ENCODE assay signal across 8 cellular contexts in the genomic region with DNA sequence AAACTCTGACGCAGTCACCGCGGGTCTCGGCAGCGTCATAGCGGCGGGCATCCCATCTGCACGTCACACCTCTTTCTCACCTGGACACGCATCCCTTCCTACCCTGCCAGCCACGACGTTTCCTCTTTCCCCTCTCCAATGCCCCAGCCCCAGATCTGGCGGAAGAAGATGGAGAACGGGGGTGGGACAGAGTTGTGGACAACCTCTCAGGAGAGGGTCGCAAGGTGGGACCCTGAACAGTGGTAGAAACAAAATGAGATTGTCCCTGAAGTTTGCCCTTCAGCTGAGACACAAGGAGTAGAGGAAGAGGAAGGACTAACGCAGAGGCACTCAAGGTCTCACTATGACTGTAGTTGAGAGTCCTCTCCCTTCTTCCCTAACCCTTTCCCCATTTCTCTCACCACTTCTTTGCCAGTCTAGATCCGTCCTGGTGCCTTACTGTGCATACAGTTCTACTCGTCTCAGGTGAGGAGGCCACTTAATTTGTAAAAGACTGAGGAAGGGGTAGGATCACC. TPM values are rescaled to one million over a fixed set of nuclear protein-coding genes. Genes with fewer than 3 reads are reported as not detected.
DNase-seq lines count a peak whose midpoint lies in the region; ATAC-seq and TF ChIP-seq lines count a peak whose summit lies in the region.

No MANE protein-coding gene starts in this region.

- H3K9ac ChIP-seq in NT2/D1 (ENCODE audit: insufficient read length, low read depth), result peak overlapping the region; percentile 95

- peaks cover 35% of the 10 kb centered on the region for H3K4me1 ChIP-seq in DOHH2 (ENCODE audit: control insufficient read depth, low read length)
- peaks cover 2% of the 10 kb centered on the region for H3K4me1 ChIP-seq in NT2/D1 (ENCODE audit: insufficient read depth, insufficient read length)
- H3K4me1 ChIP-seq in osteoblast (ENCODE audit: insufficient read depth, low read length), result peaks cover 34% of the 10 kb centered on the region

- H3K4me2 ChIP-seq in DOHH2 (ENCODE audit: low read length) (peak overlapping the region; percentile 99), osteoblast (ENCODE audit: insufficient read depth, low read length) (peak overlapping the region; percentile 100)

- DNase-seq in NT2/D1 (ENCODE audit: low read depth, low spot score) (no peak), endothelial cell (ENCODE audit: low spot score) (no peak), osteoblast (ENCODE audit: insufficient read length, low spot score, missing footprints) (peak; percentile 74)

- peaks cover 26% of the 10 kb centered on the region for H3K36me3 Mint-ChIP-seq in endothelial cell (ENCODE audit: low read depth, unreplicated experiment)

- peak overlapping the region; percentile 99 for H3K4me3 ChIP-seq in DOHH2 (ENCODE audit: low read length)
- H3K4me3 ChIP-seq in NT2/D1 (ENCODE audit: insufficient read length, low read depth), result peak overlapping the region; percentile 86
- peak overlapping the region; percentile 99 for H3K4me3 ChIP-seq in osteoblast (ENCODE audit: insufficient read depth, low read length)

- H3K9me3 ChIP-seq in DOHH2 (ENCODE audit: control insufficient read depth, insufficient read depth, low read length), result no peaks in the 10 kb centered on the region
- no peaks in the 10 kb centered on the region for H3K9me3 ChIP-seq in NT2/D1 (ENCODE audit: insufficient read depth, low read length)
- H3K9me3 ChIP-seq in osteoblast (ENCODE audit: low read depth, low read length), result no peaks in the 10 kb centered on the region

- H3F3A ChIP-seq in DOHH2 (ENCODE audit: control insufficient read depth, insufficient read depth), result peaks cover 6% of the 10 kb centered on the region

- peaks cover 29% of the 10 kb centered on the region for H3K4me1 Mint-ChIP-seq in endothelial cell (ENCODE audit: unreplicated experiment)

- TF ChIP-seq CTCF in DOHH2 (IDR thresholded peaks at IDR 0.05; ENCODE audit: low read depth, low read length, poor library complexity, severe bottlenecking), result no peak
- TF ChIP-seq CTCF in endothelial cell (IDR thresholded peaks at IDR 0.05; ENCODE audit: unreplicated experiment), result no peak
- no peak for TF ChIP-seq CTCF in osteoblast (IDR thresholded peaks at IDR 0.05; ENCODE audit: extremely low read depth, low read depth, low read length)

- ATAC-seq in GM21786 (IDR thresholded peaks at IDR 0.05; ENCODE audit: unreplicated experiment), result no peak
- no peak for ATAC-seq in activated CD4-positive, CD25-positive, alpha-beta regulatory T cell treated with anti-CD3 and anti-CD28 coated beads, Interleukin-2, amount 50 U/mL, for 24 hours
- no peak for ATAC-seq in GM19324 (IDR thresholded peaks at IDR 0.05; ENCODE audit: low FRiP score, unreplicated experiment)
- ATAC-seq in GM21367 (IDR thresholded peaks at IDR 0.05; ENCODE audit: unreplicated experiment), result no peak

- H3K79me2 ChIP-seq in DOHH2 (ENCODE audit: control insufficient read depth, low read length), result peaks cover 57% of the 10 kb centered on the region
- H3K79me2 ChIP-seq in osteoblast (ENCODE audit: insufficient read depth, low read length), result peaks cover 49% of the 10 kb centered on the region

- H3K9me2 ChIP-seq in DOHH2 (replicated peaks; ENCODE audit: control insufficient read depth, low read length), result no peaks in the 10 kb centered on the region

- peak overlapping the region; percentile 99 for H3K27ac Mint-ChIP-seq in endothelial cell (ENCODE audit: unreplicated experiment)

- no peaks in the 10 kb centered on the region for H3K9me3 Mint-ChIP-seq in endothelial cell (ENCODE audit: unreplicated experiment)

- H3K36me3 ChIP-seq in DOHH2 (ENCODE audit: control insufficient read depth, low read length) (peaks cover 64% of the 10 kb centered on the region), NT2/D1 (ENCODE audit: insufficient read depth, insufficient read length, low read length) (peaks cover 34% of the 10 kb centered on the region), osteoblast (ENCODE audit: insufficient read depth, low read length) (peaks cover 31% of the 10 kb centered on the region)

- H4K20me1 ChIP-seq in DOHH2 (ENCODE audit: control insufficient read depth, insufficient read depth, low read depth, low read length) (peaks cover 15% of the 10 kb centered on the region), osteoblast (ENCODE audit: insufficient read depth, low read length) (peaks cover 20% of the 10 kb centered on the region)

- H3K27me3 ChIP-seq in DOHH2 (ENCODE audit: control insufficient read depth, low read length), result no peaks in the 10 kb centered on the region
- H3K27me3 ChIP-seq in NT2/D1 (ENCODE audit: insufficient read depth, insufficient read length), result no peaks in the 10 kb centered on the region
- no peaks in the 10 kb centered on the region for H3K27me3 ChIP-seq in osteoblast (ENCODE audit: insufficient read depth, low read length)

- H3K27ac ChIP-seq in DOHH2 (ENCODE audit: low read depth, low read length) (peak overlapping the region; percentile 87), osteoblast (ENCODE audit: low read depth, low read length) (peak overlapping the region; percentile 98)

- peak overlapping the region; percentile 98 for H2AFZ ChIP-seq in osteoblast (ENCODE audit: low read length)

- H3K27me3 Mint-ChIP-seq in endothelial cell (ENCODE audit: unreplicated experiment), result peaks cover 9% of the 10 kb centered on the region

- H3K4me3 Mint-ChIP-seq in endothelial cell (ENCODE audit: unreplicated experiment), result peak overlapping the region; percentile 99

RNA-seq across cellular contexts. Expression of a gene that starts 0.6 kb away (rescaled TPM):
- total RNA-seq in endothelial cell (ENCODE audit: unreplicated experiment) (19.4 TPM), osteoblast (12.1 and 14.5 TPM in 2 replicates)

RNA-seq across cellular contexts. Expression of a gene that starts 17.7 kb away (rescaled TPM):
- total RNA-seq in endothelial cell (ENCODE audit: unreplicated experiment), result 35.2 TPM
- total RNA-seq in osteoblast, result 23.9 and 24.6 TPM in 2 replicates
